In the genomic region with DNA sequence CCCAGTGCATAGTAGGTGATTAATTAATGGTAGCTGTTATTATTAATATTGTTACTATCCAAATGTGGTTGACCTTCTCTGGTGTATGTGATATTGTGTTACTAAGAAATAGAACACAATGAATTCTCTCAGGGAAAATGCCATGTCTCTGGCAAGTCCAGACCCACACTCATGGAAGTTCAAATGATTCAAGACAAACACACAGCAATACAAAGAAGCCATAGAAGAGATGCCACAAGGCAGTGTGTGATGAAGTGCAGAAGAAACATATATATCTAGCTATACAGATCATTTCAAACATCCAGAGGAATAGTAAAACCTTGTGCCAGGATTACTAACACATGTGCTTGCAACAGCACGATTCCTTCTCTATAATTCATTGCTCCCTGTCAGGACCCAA, we compare ENCODE assay signal across 36 cellular contexts.
"Had no signal": no experiment of that assay in that cellular context is flagged by ENCODE, and none has a peak within 500 bp of the region (broad histone marks: within the 10 kb centered on the region; RNA-seq: fewer than 3 reads in every experiment).

No MANE protein-coding gene starts in this region.

- H3K4me3 Mint-ChIP-seq: activated B cell treated with CpG ODN at 0.5 μM for 24 hours; activated CD4-positive, alpha-beta memory T cell treated with anti-CD3 and anti-CD28 coated beads for 36 hours; activated CD4-positive, alpha-beta T cell treated with anti-CD3 and anti-CD28 coated beads, Interleukin-2, amount 10 ng/mL, durations not matched to agents 24 days and 14 days; activated CD8-positive, alpha-beta T cell treated with anti-CD3 and anti-CD28 coated beads for 36 hours; activated naive CD4-positive, alpha-beta T cell treated with anti-CD3 and anti-CD28 coated beads for 36 hours; activated naive CD8-positive, alpha-beta T cell treated with anti-CD3 and anti-CD28 coated beads for 36 hours; activated T-cell treated with anti-CD3 and anti-CD28 coated beads, Interleukin-2, amount 50 U/mL, for 4 hours; activated T-cell treated with anti-CD3 and anti-CD28 coated beads, Interleukin-2, amount 50 U/mL, for 72 hours; activated T-helper 1 cell treated with anti-CD3 and anti-CD28 coated beads, Interleukin-12 subunit alpha, Interleukin-12 subunit beta, Interleukin-2, Interleukin-4 antibody, amounts not matched to agents 30 ng/mL and 10 ng/mL and 1 ng/mL, durations not matched to agents 14 hours and 24 hours and 36 hours; activated T-helper 17 cell treated with anti-CD3 and anti-CD28 coated beads, Interleukin-2, amount 50 U/mL, for 72 hours; T-helper 1 cell treated with Interleukin-12 subunit alpha and Interleukin-12 subunit beta and Interleukin-4 antibody, amounts not matched to agents 30 μg/mL and 1 μg/mL, for 36 hours; T-helper 2 cell treated with Interferon-gamma antibody and Interleukin-4, amounts not matched to agents 5 μg/mL and 100 μg/mL, for 36 hours had no signal

- H3K27ac ChIP-seq: adrenal gland, body of pancreas, brain microvascular endothelial cell, breast epithelium, WERI-Rb-1 had no signal

- H3K4me1 Mint-ChIP-seq: activated B cell treated with CpG ODN at 0.5 μM for 24 hours; activated CD4-positive, alpha-beta T cell treated with anti-CD3 and anti-CD28 coated beads, Interleukin-2, amount 10 ng/mL, durations not matched to agents 24 days and 14 days; activated naive CD8-positive, alpha-beta T cell treated with anti-CD3 and anti-CD28 coated beads for 36 hours; activated T-helper 17 cell treated with anti-CD3 and anti-CD28 coated beads, Interleukin-2, amount 50 U/mL, for 72 hours had no signal

- H3K9me3 Mint-ChIP-seq: activated B cell treated with CpG ODN at 0.5 μM for 24 hours; activated CD4-positive, alpha-beta memory T cell treated with anti-CD3 and anti-CD28 coated beads for 36 hours; activated CD4-positive, alpha-beta T cell treated with anti-CD3 and anti-CD28 coated beads, Interleukin-2, amount 10 ng/mL, durations not matched to agents 24 days and 14 days; activated CD8-positive, alpha-beta T cell treated with anti-CD3 and anti-CD28 coated beads for 36 hours; activated naive CD4-positive, alpha-beta T cell treated with anti-CD3 and anti-CD28 coated beads, Interleukin-2, amount 50 U/mL, for 72 hours; activated T-cell treated with anti-CD3 and anti-CD28 coated beads, Interleukin-2, amount 50 U/mL, for 4 hours; activated T-helper 1 cell treated with anti-CD3 and anti-CD28 coated beads, Interleukin-12 subunit alpha, Interleukin-12 subunit beta, Interleukin-2, Interleukin-4 antibody, amounts not matched to agents 30 ng/mL and 10 ng/mL and 1 ng/mL, durations not matched to agents 14 hours and 24 hours and 36 hours; activated T-helper 17 cell treated with anti-CD3 and anti-CD28 coated beads, Interleukin-2, amount 50 U/mL, for 72 hours; T-helper 1 cell treated with Interleukin-12 subunit alpha and Interleukin-12 subunit beta and Interleukin-4 antibody, amounts not matched to agents 30 μg/mL and 1 μg/mL, for 36 hours; T-helper 2 cell treated with Interferon-gamma antibody and Interleukin-4, amounts not matched to agents 5 μg/mL and 100 μg/mL, for 36 hours had no signal

- H3K27ac Mint-ChIP-seq: activated B cell treated with CpG ODN at 0.5 μM for 24 hours; activated CD4-positive, alpha-beta memory T cell treated with anti-CD3 and anti-CD28 coated beads for 36 hours; activated CD4-positive, alpha-beta T cell treated with anti-CD3 and anti-CD28 coated beads, Interleukin-2, amount 10 ng/mL, durations not matched to agents 24 days and 14 days; activated CD8-positive, alpha-beta T cell treated with anti-CD3 and anti-CD28 coated beads for 36 hours; activated naive CD4-positive, alpha-beta T cell treated with anti-CD3 and anti-CD28 coated beads for 36 hours; activated naive CD4-positive, alpha-beta T cell treated with anti-CD3 and anti-CD28 coated beads, Interleukin-2, amount 50 U/mL, for 72 hours; activated naive CD8-positive, alpha-beta T cell treated with anti-CD3 and anti-CD28 coated beads for 36 hours; activated T-cell treated with anti-CD3 and anti-CD28 coated beads, Interleukin-2, amount 50 U/mL, for 72 hours; activated T-helper 1 cell treated with anti-CD3 and anti-CD28 coated beads, Interleukin-12 subunit alpha, Interleukin-12 subunit beta, Interleukin-2, Interleukin-4 antibody, amounts not matched to agents 30 ng/mL and 10 ng/mL and 1 ng/mL, durations not matched to agents 14 hours and 24 hours and 36 hours; activated T-helper 17 cell treated with anti-CD3 and anti-CD28 coated beads, Interleukin-2, amount 50 U/mL, for 72 hours; T-helper 1 cell treated with Interleukin-12 subunit alpha and Interleukin-12 subunit beta and Interleukin-4 antibody, amounts not matched to agents 30 μg/mL and 1 μg/mL, for 36 hours; T-helper 2 cell treated with Interferon-gamma antibody and Interleukin-4, amounts not matched to agents 5 μg/mL and 100 μg/mL, for 36 hours had no signal

- H3K9me3 ChIP-seq: adrenal gland, body of pancreas, breast epithelium had no signal

- H3K27me3 ChIP-seq: adrenal gland, body of pancreas, brain microvascular endothelial cell, breast epithelium had no signal

- H3K4me3 ChIP-seq: adrenal gland, body of pancreas, breast epithelium had no signal

- H3K36me3 Mint-ChIP-seq: activated CD4-positive, alpha-beta memory T cell treated with anti-CD3 and anti-CD28 coated beads for 36 hours; activated naive CD4-positive, alpha-beta T cell treated with anti-CD3 and anti-CD28 coated beads, Interleukin-2, amount 50 U/mL, for 72 hours; activated naive CD8-positive, alpha-beta T cell treated with anti-CD3 and anti-CD28 coated beads for 36 hours had no signal

- ATAC-seq: activated CD8-positive, alpha-beta T cell treated with anti-CD3 and anti-CD28 coated beads for 36 hours; activated naive CD4-positive, alpha-beta T cell treated with anti-CD3 and anti-CD28 coated beads, Interleukin-2, amount 50 U/mL, for 72 hours; activated T-cell treated with anti-CD3 and anti-CD28 coated beads, Interleukin-2, amount 50 U/mL, for 4 hours; activated T-cell treated with anti-CD3 and anti-CD28 coated beads, Interleukin-2, amount 50 U/mL, for 72 hours; activated T-helper 17 cell treated with anti-CD3 and anti-CD28 coated beads, Interleukin-2, amount 50 U/mL, for 72 hours; body of pancreas had no signal

- H3K4me1 ChIP-seq: adrenal gland, body of pancreas, breast epithelium had no signal

- H3K36me3 ChIP-seq: adrenal gland, brain microvascular endothelial cell, breast epithelium, WERI-Rb-1 had no signal

- DNase-seq: activated B cell treated with CpG ODN at 0.5 μM for 24 hours; activated CD4-positive, alpha-beta memory T cell treated with anti-CD3 and anti-CD28 coated beads for 36 hours; activated CD4-positive, alpha-beta T cell treated with anti-CD3 and anti-CD28 coated beads for 4 hours; activated CD4-positive, alpha-beta T cell treated with anti-CD3 and anti-CD28 coated beads, Interleukin-2, amount 10 ng/mL, durations not matched to agents 24 days and 14 days; activated CD4-positive, alpha-beta T cell treated with anti-CD3 and anti-CD28 coated beads, Interleukin-2, amount 50 U/mL, for 1 hour; activated CD4-positive, alpha-beta T cell treated with anti-CD3 and anti-CD28 coated beads, Interleukin-2, amount 50 U/mL, for 4 hours; activated CD4-positive, CD25-positive, alpha-beta regulatory T cell treated with anti-CD3 and anti-CD28 coated beads, Interleukin-2, amount 50 U/mL, for 72 hours; activated CD8-positive, alpha-beta memory T cell treated with anti-CD3 and anti-CD28 coated beads, Interleukin-2, amount 50 U/mL, for 4 hours; activated CD8-positive, alpha-beta T cell treated with anti-CD3 and anti-CD28 coated beads for 36 hours; activated effector memory CD4-positive, alpha-beta T cell treated with anti-CD3 and anti-CD28 coated beads, Interleukin-2, amount 50 U/mL, for 16 hours; activated gamma-delta T cell treated with Interleukin-2 at 50 U/mL for 16 hours; activated naive CD4-positive, alpha-beta T cell; activated naive CD4-positive, alpha-beta T cell treated with anti-CD3 and anti-CD28 coated beads for 36 hours; activated naive CD4-positive, alpha-beta T cell treated with anti-CD3 and anti-CD28 coated beads, Interleukin-2, amount 50 U/mL, for 16 hours; activated naive CD8-positive, alpha-beta T cell treated with anti-CD3 and anti-CD28 coated beads for 36 hours; activated T-cell treated with anti-CD3 and anti-CD28 coated beads for 4 hours; activated T-cell treated with anti-CD3 and anti-CD28 coated beads, Interleukin-2, amount 50 U/mL, for 1 hour; activated T-cell treated with anti-CD3 and anti-CD28 coated beads, Interleukin-2, amount 50 U/mL, for 4 hours; activated T-cell treated with anti-CD3 and anti-CD28 coated beads, Interleukin-2, amount 50 U/mL, for 72 hours; adrenal gland; amniotic stem cell; aorta; body of pancreas; brain microvascular endothelial cell; central memory CD4-positive, alpha-beta T cell; SW 1271; T-helper 1 cell; T-helper 2 cell; T-helper 9 cell; WERI-Rb-1 had no signal
